7 cellular contexts compared by ENCODE assay signal in genomic region chr15:42490743-42491539, GRCh38. TPM values are rescaled to one million over a fixed set of nuclear protein-coding genes. Genes with fewer than 3 reads are reported as not detected.
DNase-seq lines count a peak whose midpoint lies in the region; ATAC-seq and TF ChIP-seq lines count a peak whose summit lies in the region.

Gene ZNF106, minus strand, starts transcription at chr15:42491141. Its CDS starts 18,852 bp downstream, at chr15:42472289.

- no peak for TF ChIP-seq CTCF in colonic mucosa (IDR thresholded peaks at IDR 0.05)

- intact Hi-C loops in colonic mucosa (cut with DNase I) = no loop called here

- peaks cover 3% of the 10 kb centered on the region for H3K4me1 ChIP-seq in colonic mucosa

- no peaks in the 10 kb centered on the region for H3K36me3 ChIP-seq in colonic mucosa

- peak; percentile 53 for ATAC-seq in GM18517 (IDR thresholded peaks at IDR 0.05; ENCODE audit: unreplicated experiment)
- peak; percentile 50 for ATAC-seq in HG03442 (IDR thresholded peaks at IDR 0.05; ENCODE audit: unreplicated experiment)

- H3K9ac ChIP-seq in colonic mucosa (ENCODE audit: low read depth in 2 of 2, low read length in 2 of 2) = peak within 1 kb of the TSS; percentile 93 to 99

- H3K4me3 ChIP-seq in colonic mucosa = peak within 1 kb of the TSS; percentile 81

- H3K27ac ChIP-seq in colonic mucosa = peak within 1 kb of the TSS; percentile 93

- peak; percentile 76 to 91 for DNase-seq in NCI-H526 (lab: John Stamatoyannopoulos, UW)
- peak; percentile 89 for DNase-seq in activated CD4-positive, alpha-beta T cell treated with anti-CD3 and anti-CD28 coated beads for 48 hours
- DNase-seq in colonic mucosa = peak; percentile 90
- peak; percentile 93 for DNase-seq in kidney tubule cell (ENCODE audit: low spot score)
- DNase-seq in stimulated activated CD4-positive, alpha-beta T cell treated with anti-CD3 and anti-CD28 coated beads, Interleukin-1b, Interleukin-23, amount 100 ng/mL, for 24 hours (ENCODE audit: low read depth in 4 of 4, low spot score in 1 of 4) = peak; percentile 59 to 74 (median 68)

- no peaks in the 10 kb centered on the region for H3K9me3 ChIP-seq in colonic mucosa

- no peaks in the 10 kb centered on the region for H3K27me3 ChIP-seq in colonic mucosa

RNA-seq across cellular contexts. Expression of gene ZNF106, which starts in this region (rescaled TPM):
- 10 to 100 TPM; 41.9 to 46.9 TPM for total RNA-seq in colonic mucosa

Comparison
In these comparisons a context has a peak if more than half of its experiments do, and no peak if none do; other contexts are left out.
1. Peak in every context shown above with its lines: DNase-seq, ATAC-seq, H3K4me3 ChIP-seq and H3K27ac ChIP-seq.